Comparison of ENCODE assay signal across 22 cellular contexts in genomic region chr4:70741872-70742271, GRCh38. TPM values are rescaled to one million over a fixed set of nuclear protein-coding genes. Genes with fewer than 3 reads are reported as not detected.
A peak's percentile ranks its signal among the peaks of the same experiment; 100 is the strongest.
DNase-seq lines count a peak whose midpoint lies in the region; ATAC-seq and TF ChIP-seq lines count a peak whose summit lies in the region.
"Had no signal": no experiment of that assay in that cellular context is flagged by ENCODE, and none has a peak within 500 bp of the region (broad histone marks: within the 10 kb centered on the region; RNA-seq: fewer than 3 reads in every experiment).

No MANE protein-coding gene starts in this region.

- H3K4me3 Mint-ChIP-seq in CD4-positive, alpha-beta T cell, result no peak overlapping the region
- no peak overlapping the region for H3K4me3 Mint-ChIP-seq in immature natural killer cell
- H3K4me3 Mint-ChIP-seq: activated CD4-positive, alpha-beta T cell treated with anti-CD3 and anti-CD28 coated beads for 36 hours; CD8-positive, alpha-beta T cell; dendritic cell treated with granulocyte-macrophage colony-stimulating factor and Interleukin-4, amounts not matched to agents 40 ng/mL and 50 ng/mL, for 4 days; stimulated activated memory B cell treated with anti-CD40 and anti-IgM and Interleukin-4, amounts not matched to agents 10 μg/mL and 1 μg/mL and 100 μg/mL, for 72 hours had no signal

- no peak overlapping the region for H2AFZ ChIP-seq in smooth muscle cell (ENCODE audit: low read depth)

- H3K9me3 Mint-ChIP-seq in CD4-positive, alpha-beta T cell, result no peaks in the 10 kb centered on the region
- no peaks in the 10 kb centered on the region for H3K9me3 Mint-ChIP-seq in immature natural killer cell
- H3K9me3 Mint-ChIP-seq: CD8-positive, alpha-beta T cell; dendritic cell treated with granulocyte-macrophage colony-stimulating factor and Interleukin-4, amounts not matched to agents 40 ng/mL and 50 ng/mL, for 4 days; stimulated activated memory B cell treated with anti-CD40 and anti-IgM and Interleukin-4, amounts not matched to agents 10 μg/mL and 1 μg/mL and 100 μg/mL, for 72 hours had no signal

- CTCF ChIA-PET in CD4-positive, alpha-beta T cell (lab: Charles Lee), result interaction anchor here (1.5 kb wide), 1 partner anchor 20 kb away, joined by 3 read pairs; the partner anchor contains the start of gene RUFY3

- H3K36me3 ChIP-seq in adipocyte (ENCODE audit: control insufficient read depth, insufficient read depth, low read length, severe bottlenecking), result no peaks in the 10 kb centered on the region
- H3K36me3 ChIP-seq in smooth muscle cell (ENCODE audit: low read depth), result no peaks in the 10 kb centered on the region
- H3K36me3 ChIP-seq: breast epithelium, spleen had no signal

- H3K27me3 ChIP-seq in adipocyte (replicated peaks; ENCODE audit: control insufficient read depth, insufficient read depth, low read length), result no peaks in the 10 kb centered on the region
- H3K27me3 ChIP-seq in smooth muscle cell (ENCODE audit: low read depth), result no peaks in the 10 kb centered on the region
- no peaks in the 10 kb centered on the region for H3K27me3 ChIP-seq in CD4-positive, alpha-beta T cell (ENCODE audit: control insufficient read depth, insufficient read depth, low read length)
- H3K27me3 ChIP-seq: breast epithelium, spleen had no signal

- H3K36me3 Mint-ChIP-seq in CD4-positive, alpha-beta T cell (ENCODE audit: low read depth), result no peaks in the 10 kb centered on the region
- H3K36me3 Mint-ChIP-seq in immature natural killer cell, result no peaks in the 10 kb centered on the region
- H3K36me3 Mint-ChIP-seq: CD8-positive, alpha-beta T cell had no signal

- peaks cover 54% of the 10 kb centered on the region for H4K20me1 ChIP-seq in smooth muscle cell (ENCODE audit: low read depth)

- ATAC-seq in CD4-positive, alpha-beta T cell (ENCODE audit: poor library complexity), result no peak
- ATAC-seq: activated CD4-positive, alpha-beta T cell treated with anti-CD3 and anti-CD28 coated beads for 36 hours; CD8-positive, alpha-beta T cell; HCT116; stimulated activated memory B cell treated with anti-CD40 and anti-IgM and Interleukin-4, amounts not matched to agents 10 μg/mL and 1 μg/mL and 100 μg/mL, for 72 hours had no signal

- H3K4me3 ChIP-seq in adipocyte (ENCODE audit: low read length) (peak overlapping the region; percentile 53), fibroblast of the aortic adventitia (ENCODE audit: low read depth, low read length) (peak overlapping the region; percentile 44), smooth muscle cell (no peak overlapping the region)
- H3K4me3 ChIP-seq: breast epithelium, lung had no signal

- no peaks in the 10 kb centered on the region for H3F3A ChIP-seq in smooth muscle cell (ENCODE audit: low read depth)

- POLR2A ChIA-PET in CD4-positive, alpha-beta T cell (lab: Charles Lee), result no interaction called here

- no peaks in the 10 kb centered on the region for H3K27me3 Mint-ChIP-seq in CD4-positive, alpha-beta T cell
- H3K27me3 Mint-ChIP-seq in immature natural killer cell (ENCODE audit: low read depth in 3 of 3), result peaks cover 0 to 4% (median 0%) of the 10 kb centered on the region in 3 donors
- H3K27me3 Mint-ChIP-seq: activated CD4-positive, alpha-beta T cell treated with anti-CD3 and anti-CD28 coated beads for 36 hours; dendritic cell treated with granulocyte-macrophage colony-stimulating factor and Interleukin-4, amounts not matched to agents 40 ng/mL and 50 ng/mL, for 4 days; stimulated activated memory B cell treated with anti-CD40 and anti-IgM and Interleukin-4, amounts not matched to agents 10 μg/mL and 1 μg/mL and 100 μg/mL, for 72 hours had no signal

- H3K9me3 ChIP-seq in adipocyte (ENCODE audit: control insufficient read depth, low read length) (no peaks in the 10 kb centered on the region), smooth muscle cell (replicated peaks; ENCODE audit: low read depth) (no peaks in the 10 kb centered on the region)
- no peaks in the 10 kb centered on the region for H3K9me3 ChIP-seq in CD4-positive, alpha-beta T cell (ENCODE audit: control insufficient read depth, low read length)
- H3K9me3 ChIP-seq: breast epithelium, spleen had no signal

- H3K4me1 Mint-ChIP-seq in CD4-positive, alpha-beta T cell (ENCODE audit: low read depth), result peaks cover 29% of the 10 kb centered on the region
- peaks cover 6 to 9% of the 10 kb centered on the region in 2 donors for H3K4me1 Mint-ChIP-seq in immature natural killer cell

- peak overlapping the region; percentile 49 for H3K4me2 ChIP-seq in smooth muscle cell

- WGBS in smooth muscle cell (ENCODE audit: low lambda C conversion rate), result 76% methylated on average over 1 of the region's 1 CpG

- peak overlapping the region; percentile 27 for H3K27ac ChIP-seq in smooth muscle cell (ENCODE audit: low read depth)
- H3K27ac ChIP-seq in CD4-positive, alpha-beta T cell (ENCODE audit: low read depth, low read length), result no peak overlapping the region
- H3K27ac ChIP-seq: breast epithelium had no signal

- no peak overlapping the region for H3K9ac ChIP-seq in adipocyte (ENCODE audit: low read length)
- H3K9ac ChIP-seq in smooth muscle cell (ENCODE audit: low read depth), result peak overlapping the region; percentile 29

- H3K27ac Mint-ChIP-seq in CD4-positive, alpha-beta T cell, result no peak overlapping the region
- H3K27ac Mint-ChIP-seq in immature natural killer cell, result no peak overlapping the region
- H3K27ac Mint-ChIP-seq: activated CD4-positive, alpha-beta T cell treated with anti-CD3 and anti-CD28 coated beads for 36 hours; CD8-positive, alpha-beta T cell; dendritic cell treated with granulocyte-macrophage colony-stimulating factor and Interleukin-4, amounts not matched to agents 40 ng/mL and 50 ng/mL, for 4 days; stimulated activated memory B cell treated with anti-CD40 and anti-IgM and Interleukin-4, amounts not matched to agents 10 μg/mL and 1 μg/mL and 100 μg/mL, for 72 hours had no signal

- DNase-seq in EH (ENCODE audit: low read depth), result peak; percentile 67
- peak; percentile 37 for DNase-seq in adipocyte (ENCODE audit: low read depth)
- peak; percentile 43 for DNase-seq in fibroblast of the aortic adventitia (ENCODE audit: low read depth)
- DNase-seq in smooth muscle cell (lab: John Stamatoyannopoulos, UW; ENCODE audit: unreplicated experiment), result no peak
- DNase-seq in CD4-positive, alpha-beta T cell, result no peak
- no peak for DNase-seq in NCI-H146 treated with DMSO at 0.1 percent for 48 hours (lab: John Stamatoyannopoulos, UW; ENCODE audit: unreplicated experiment)
- DNase-seq in immature natural killer cell, result no peak
- DNase-seq: activated CD4-positive, alpha-beta T cell treated with anti-CD3 and anti-CD28 coated beads for 36 hours; activated gamma-delta T cell; CD8-positive, alpha-beta T cell; DMS 273 treated with DMSO at 0.1 percent for 48 hours; NCI-H2081; NCI-H345; NCI-H774; nucleus accumbens; spleen; stimulated activated CD4-positive, alpha-beta T cell treated with anti-CD3 and anti-CD28 coated beads, Interleukin-2, amount 100 ng/mL, for 48 hours had no signal

- peaks cover 49% of the 10 kb centered on the region for H3K4me1 ChIP-seq in adipocyte (ENCODE audit: control insufficient read depth, insufficient read depth, low read length)
- H3K4me1 ChIP-seq in smooth muscle cell (ENCODE audit: low read depth), result peaks cover 20% of the 10 kb centered on the region

- peaks cover 76% of the 10 kb centered on the region for H3K79me2 ChIP-seq in smooth muscle cell (ENCODE audit: low read depth)

- intact Hi-C loops in CD4-positive, alpha-beta T cell (cut with DNase I, micrococcal nuclease), result no loop called here

- TF ChIP-seq CTCF in fibroblast of the aortic adventitia (IDR thresholded peaks at IDR 0.05; ENCODE audit: insufficient read depth, low read length), result no peak
- TF ChIP-seq CTCF in smooth muscle cell (IDR thresholded peaks at IDR 0.05; ENCODE audit: borderline replicate concordance, insufficient read depth, poor library complexity, severe bottlenecking), result no peak
- no peak for TF ChIP-seq CTCF in CD4-positive, alpha-beta T cell (IDR thresholded peaks at IDR 0.05)

RNA-seq across cellular contexts. Expression of gene RUFY3, which starts 20.1 kb away (rescaled TPM):
- total RNA-seq in fibroblast of the aortic adventitia (ENCODE audit: low replicate concordance) (64.8 and 116 TPM in 2 replicates), smooth muscle cell (42.8 and 49.2 TPM in 2 replicates)
- polyA plus RNA-seq in smooth muscle cell (22.2 and 23.6 TPM in 2 replicates), immature natural killer cell (10 to 100 TPM in 1 of 3 donors, 1 to 10 TPM in 2; 5.1 to 14.5 (median 8.6) TPM)
- 10 to 100 TPM; 18.0 to 18.1 TPM for total RNA-seq in CD4-positive, alpha-beta T cell

RNA-seq across cellular contexts. Expression of gene UTP3, which starts 53.5 kb away (rescaled TPM):
- total RNA-seq in fibroblast of the aortic adventitia (ENCODE audit: low replicate concordance), result 22.5 and 30.6 TPM in 2 replicates
- 15.2 and 18.8 TPM in 2 replicates for total RNA-seq in smooth muscle cell
- polyA plus RNA-seq in smooth muscle cell, result 11.8 and 14.3 TPM in 2 replicates
- 10 to 100 TPM; 19.2 to 20.5 TPM for total RNA-seq in CD4-positive, alpha-beta T cell
- polyA plus RNA-seq in immature natural killer cell, result 10 to 100 TPM in 1 of 3 donors, 1 to 10 TPM in 2; 6.2 to 17.6 (median 6.4) TPM

Comparison
In these comparisons a context has a peak if more than half of its experiments do, and no peak if none do; other contexts are left out.
1. DNase-seq: peak in EH (single experiment), adipocyte (single experiment) and fibroblast of the aortic adventitia (single experiment); none in smooth muscle cell (single experiment), CD4-positive, alpha-beta T cell (0 of 10), NCI-H146 treated with DMSO at 0.1 percent for 48 hours (single experiment) and immature natural killer cell (0 of 3).